18 cellular contexts compared by ENCODE assay signal in the genomic region with DNA sequence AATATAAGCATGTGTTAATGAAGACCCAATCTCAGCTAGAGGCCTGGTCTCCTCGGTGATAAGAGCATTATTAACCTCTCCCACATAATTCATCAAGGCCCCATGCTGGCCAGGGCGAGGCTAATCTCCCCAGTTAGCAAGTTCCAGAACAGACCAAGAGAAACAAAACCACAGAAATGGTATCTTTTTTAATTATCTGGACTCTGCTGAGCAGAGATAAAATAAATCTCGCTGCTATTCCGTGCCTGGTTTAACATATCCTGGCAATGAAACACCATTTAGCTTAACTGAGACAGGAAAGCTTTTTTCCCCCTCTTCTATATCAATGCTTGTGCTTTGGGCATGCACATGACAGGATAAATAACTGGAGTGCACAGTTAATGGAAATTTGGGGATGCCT.
"Had no signal": no experiment of that assay in that cellular context is flagged by ENCODE, and none has a peak within 500 bp of the region (broad histone marks: within the 10 kb centered on the region; RNA-seq: fewer than 3 reads in every experiment).

No MANE protein-coding gene starts in this region.

- H3K27me3 ChIP-seq: breast epithelium, dorsolateral prefrontal cortex, gastrocnemius medialis, heart right ventricle, right atrium auricular region, tibial artery, vagina had no signal

- H3K27me3 Mint-ChIP-seq: activated B cell treated with CpG ODN at 0.5 μM for 24 hours; activated CD4-positive, alpha-beta T cell treated with anti-CD3 and anti-CD28 coated beads, Interleukin-2, amount 10 ng/mL, durations not matched to agents 24 days and 14 days had no signal

- H3K4me1 Mint-ChIP-seq: activated B cell treated with CpG ODN at 0.5 μM for 24 hours had no signal

- H3K9me3 Mint-ChIP-seq: activated B cell treated with CpG ODN at 0.5 μM for 24 hours; stimulated activated effector memory CD8-positive, alpha-beta T cell treated with anti-CD3 and anti-CD28 coated beads, Interleukin-12 subunit alpha, Interleukin-12 subunit beta, amount 100 ng/mL, for 72 hours had no signal

- H3K9me3 ChIP-seq: breast epithelium, gastrocnemius medialis, heart right ventricle, right atrium auricular region, tibial artery, vagina had no signal

- DNase-seq: activated B cell treated with CpG ODN at 0.5 μM for 24 hours; activated CD4-positive, alpha-beta T cell treated with anti-CD3 and anti-CD28 coated beads, Interleukin-2, amount 10 ng/mL, durations not matched to agents 24 days and 14 days; activated naive CD4-positive, alpha-beta T cell treated with anti-CD3 and anti-CD28 coated beads, Interleukin-2, amount 50 U/mL, for 16 hours; activated T-cell treated with anti-CD3 and anti-CD28 coated beads for 4 hours; amygdala; dorsolateral prefrontal cortex; gastrocnemius medialis; heart right ventricle; left ventricle myocardium superior; midbrain; posterior cingulate gyrus; small intestine; T-helper 9 cell; tibial artery had no signal

- H3K36me3 Mint-ChIP-seq: stimulated activated effector memory CD8-positive, alpha-beta T cell treated with anti-CD3 and anti-CD28 coated beads, Interleukin-12 subunit alpha, Interleukin-12 subunit beta, amount 100 ng/mL, for 72 hours had no signal

- H3K4me3 ChIP-seq: breast epithelium, dorsolateral prefrontal cortex, gastrocnemius medialis, heart right ventricle, right atrium auricular region, tibial artery, vagina had no signal

- ATAC-seq: gastrocnemius medialis; heart right ventricle; left ventricle myocardium superior; stimulated activated effector memory CD8-positive, alpha-beta T cell treated with anti-CD3 and anti-CD28 coated beads, Interleukin-12 subunit alpha, Interleukin-12 subunit beta, amount 100 ng/mL, for 72 hours had no signal

- H3K4me3 Mint-ChIP-seq: activated B cell treated with CpG ODN at 0.5 μM for 24 hours; activated CD4-positive, alpha-beta T cell treated with anti-CD3 and anti-CD28 coated beads, Interleukin-2, amount 10 ng/mL, durations not matched to agents 24 days and 14 days; stimulated activated effector memory CD8-positive, alpha-beta T cell treated with anti-CD3 and anti-CD28 coated beads, Interleukin-12 subunit alpha, Interleukin-12 subunit beta, amount 100 ng/mL, for 72 hours had no signal

- H3K27ac Mint-ChIP-seq: activated B cell treated with CpG ODN at 0.5 μM for 24 hours; activated CD4-positive, alpha-beta T cell treated with anti-CD3 and anti-CD28 coated beads, Interleukin-2, amount 10 ng/mL, durations not matched to agents 24 days and 14 days; stimulated activated effector memory CD8-positive, alpha-beta T cell treated with anti-CD3 and anti-CD28 coated beads, Interleukin-12 subunit alpha, Interleukin-12 subunit beta, amount 100 ng/mL, for 72 hours had no signal

- H3K27ac ChIP-seq: breast epithelium, dorsolateral prefrontal cortex, gastrocnemius medialis, heart right ventricle, right atrium auricular region, tibial artery, vagina had no signal

- H3K4me1 ChIP-seq: breast epithelium, gastrocnemius medialis, vagina had no signal

- H3K36me3 ChIP-seq: breast epithelium, gastrocnemius medialis, heart right ventricle, right atrium auricular region, tibial artery, vagina had no signal
